8 cellular contexts compared by ENCODE assay signal in the genomic region with DNA sequence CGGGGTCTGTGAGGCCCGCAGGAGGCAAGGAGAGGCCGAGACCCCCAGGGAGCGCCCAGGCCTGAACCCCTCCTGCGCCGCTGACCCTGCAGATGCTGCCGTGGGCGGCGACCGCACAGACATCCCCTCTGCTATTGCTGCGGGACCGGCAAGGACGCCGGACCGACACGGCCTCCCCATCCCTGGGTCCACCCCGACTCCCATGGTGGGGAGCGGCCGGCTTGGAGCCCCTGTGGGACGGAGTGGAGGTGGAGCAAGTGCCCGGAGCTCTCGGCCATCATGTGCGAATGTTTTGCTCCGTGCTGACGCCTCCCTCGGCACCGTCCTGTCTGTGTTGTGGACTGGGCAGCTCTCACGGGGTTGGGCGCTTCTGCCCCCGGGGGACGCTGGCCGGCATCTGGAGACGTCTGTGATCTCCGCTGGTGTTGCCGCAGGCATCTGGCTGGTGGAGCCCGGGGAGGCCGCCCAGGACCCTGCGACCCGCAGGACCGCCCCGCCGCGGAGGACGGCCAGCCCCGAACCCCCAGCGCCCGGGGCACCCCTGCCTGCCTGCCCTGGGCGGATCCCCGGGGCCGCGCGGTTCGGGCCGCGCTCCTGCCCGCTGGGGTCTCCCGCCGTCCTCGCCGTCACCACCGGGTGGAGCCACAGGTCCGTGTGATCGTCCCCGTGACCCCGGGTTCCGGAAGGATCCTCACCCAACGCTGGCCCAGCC. TPM values are rescaled to one million over a fixed set of nuclear protein-coding genes. Genes with fewer than 3 reads are reported as not detected.
DNase-seq lines count a peak whose midpoint lies in the region; ATAC-seq and TF ChIP-seq lines count a peak whose summit lies in the region.

No MANE protein-coding gene starts in this region.

- no peak overlapping the region for H3K4me2 ChIP-seq in PC-9

- BruUV-seq in PC-9 (replicated peaks; lab: Mats Ljungman, UMichigan): no TSS peak

- no peak overlapping the region for H3K27ac ChIP-seq in PC-9

- peaks cover 16% of the 10 kb centered on the region for H3K4me1 ChIP-seq in PC-9 (replicated peaks; ENCODE audit: insufficient read depth)

- in situ Hi-C loops in G401 (cut with HindIII; ENCODE audit: low sequenced_read_pairs): no loop called here

- TF ChIP-seq CTCF in GM06990 (IDR thresholded peaks at IDR 0.05; ENCODE audit: insufficient read depth, low read length, poor library complexity, severe bottlenecking) (peak; percentile 59), PC-9 (conservative IDR thresholded peaks at IDR 0.05) (0 out of 2 replicates have a peak, but pooled peaks have one; percentile 26)

- peaks cover 14% of the 10 kb centered on the region for H3K79me2 ChIP-seq in PC-9 (ENCODE audit: low read depth)

- no peaks in the 10 kb centered on the region for H3K9me3 ChIP-seq in PC-9 (ENCODE audit: insufficient read depth, low read depth)

- no peak overlapping the region for H3K4me3 ChIP-seq in GM06990 (replicated peaks; ENCODE audit: low read depth, low read length)
- H3K4me3 ChIP-seq in PC-9: no peak overlapping the region
- peak overlapping the region; percentile 21 for H3K4me3 ChIP-seq in skeletal muscle cell (ENCODE audit: low read depth, low read length)

- no peaks in the 10 kb centered on the region for H3K9me3 Mint-ChIP-seq in activated naive CD4-positive, alpha-beta T cell treated with anti-CD3 and anti-CD28 coated beads, Interleukin-2, amount 50 U/mL, for 72 hours

- H3K9me2 ChIP-seq in PC-9 (ENCODE audit: insufficient read depth): no peaks in the 10 kb centered on the region

- DNase-seq in GM06990 (ENCODE audit: extremely low read depth, insufficient read length) (no peak), PC-9 (peak in 1 of 2 experiments; percentile 40), hepatic stellate cell (ENCODE audit: low spot score) (peak; percentile 76), skeletal muscle cell (ENCODE audit: low read depth) (no peak), G401 (ENCODE audit: low spot score) (no peak), DMS153 treated with DMSO at 0.1 percent for 48 hours (lab: John Stamatoyannopoulos, UW; ENCODE audit: unreplicated experiment) (no peak)
- DNase-seq in activated naive CD4-positive, alpha-beta T cell treated with anti-CD3 and anti-CD28 coated beads, Interleukin-2, amount 50 U/mL, for 72 hours (ENCODE audit: low spot score in 2 of 2): peak in 1 of 2 donors; percentile 65
- DNase-seq in NK-92 treated with Interleukin-12 subunit alpha and Interleukin-12 subunit beta, amount 100 ng/mL, for 24 hours (lab: John Stamatoyannopoulos, UW): no peak

- no peaks in the 10 kb centered on the region; the same call in 1 of the 2 replicates for H3K27me3 ChIP-seq in GM06990 (replicated peaks; ENCODE audit: control insufficient read depth, insufficient read depth, low read length)
- H3K27me3 ChIP-seq in PC-9 (ENCODE audit: insufficient read depth, low read depth): peaks cover 4% of the 10 kb centered on the region; the same call in 1 of the 2 replicates

- H2AFZ ChIP-seq in PC-9: no peak overlapping the region

- peak; percentile 81 to 91 for ATAC-seq in activated naive CD4-positive, alpha-beta T cell treated with anti-CD3 and anti-CD28 coated beads, Interleukin-2, amount 50 U/mL, for 72 hours

- POLR2A ChIA-PET in PC-9 (lab: Charles Lee; ENCODE audit: unreplicated experiment): no interaction called here

- no peak overlapping the region for H3K27ac Mint-ChIP-seq in activated naive CD4-positive, alpha-beta T cell treated with anti-CD3 and anti-CD28 coated beads, Interleukin-2, amount 50 U/mL, for 72 hours

- H4K20me1 ChIP-seq in PC-9 (ENCODE audit: insufficient read depth): no peaks in the 10 kb centered on the region

- intact Hi-C loops in PC-9 (cut with micrococcal nuclease; ENCODE audit: unreplicated experiment): loop anchor here (2.0 to 10.0 kb wide), 2 partner anchors 161 to 289 kb away; a partner anchor contains a TSS

- H3F3A ChIP-seq in PC-9 (ENCODE audit: insufficient read depth, low read depth): peaks cover 6% of the 10 kb centered on the region; the same call in 1 of the 2 replicates

- H3K36me3 ChIP-seq in GM06990 (ENCODE audit: control insufficient read depth, insufficient read depth, low read length) (no peaks in the 10 kb centered on the region), PC-9 (ENCODE audit: low read depth) (no peaks in the 10 kb centered on the region)

- CTCF ChIA-PET in PC-9 (lab: Charles Lee): no interaction called here

- no peaks in the 10 kb centered on the region for H3K36me3 Mint-ChIP-seq in activated naive CD4-positive, alpha-beta T cell treated with anti-CD3 and anti-CD28 coated beads, Interleukin-2, amount 50 U/mL, for 72 hours

RNA-seq across cellular contexts. Expression of a gene that starts 12.8 kb away (rescaled TPM):
- not detected in 2 replicates for total RNA-seq in PC-9 (2021)
- not detected for total RNA-seq in activated naive CD4-positive, alpha-beta T cell treated with anti-CD3 and anti-CD28 coated beads, Interleukin-2, amount 50 U/mL, for 72 hours
- total RNA-seq in G401 (2014; rRNA removed; shearing (Covaris generic)): 0.17 TPM in 1 of 2 replicates, not detected in the other

RNA-seq across cellular contexts. Expression of a gene that starts 24.9 kb away (rescaled TPM):
- 67.7 and 77.8 TPM in 2 replicates for total RNA-seq in PC-9 (2021)
- 100 to 1,000 TPM in 1 of 2 donors, 10 to 100 TPM in 1; 98.7 to 116 TPM for total RNA-seq in activated naive CD4-positive, alpha-beta T cell treated with anti-CD3 and anti-CD28 coated beads, Interleukin-2, amount 50 U/mL, for 72 hours
- total RNA-seq in G401 (2014; rRNA removed; shearing (Covaris generic)): 60.2 and 61.4 TPM in 2 replicates

RNA-seq across cellular contexts. Expression of a gene that starts 25.2 kb away (rescaled TPM):
- 53.3 and 56.7 TPM in 2 replicates for total RNA-seq in PC-9 (2021)
- total RNA-seq in activated naive CD4-positive, alpha-beta T cell treated with anti-CD3 and anti-CD28 coated beads, Interleukin-2, amount 50 U/mL, for 72 hours: 10 to 100 TPM; 11.2 to 27.1 TPM
- total RNA-seq in G401 (2014; rRNA removed; shearing (Covaris generic)): 69.3 and 95.5 TPM in 2 replicates

RNA-seq across cellular contexts. Expression of a gene that starts 52.8 kb away (rescaled TPM):
- total RNA-seq in PC-9 (2021): 59.9 and 86.4 TPM in 2 replicates
- total RNA-seq in activated naive CD4-positive, alpha-beta T cell treated with anti-CD3 and anti-CD28 coated beads, Interleukin-2, amount 50 U/mL, for 72 hours: not detected
- total RNA-seq in G401 (2014; rRNA removed; shearing (Covaris generic)): 0.14 and 1.8 TPM in 2 replicates
